ENCODE assay signal across 22 cellular contexts in the genomic region with DNA sequence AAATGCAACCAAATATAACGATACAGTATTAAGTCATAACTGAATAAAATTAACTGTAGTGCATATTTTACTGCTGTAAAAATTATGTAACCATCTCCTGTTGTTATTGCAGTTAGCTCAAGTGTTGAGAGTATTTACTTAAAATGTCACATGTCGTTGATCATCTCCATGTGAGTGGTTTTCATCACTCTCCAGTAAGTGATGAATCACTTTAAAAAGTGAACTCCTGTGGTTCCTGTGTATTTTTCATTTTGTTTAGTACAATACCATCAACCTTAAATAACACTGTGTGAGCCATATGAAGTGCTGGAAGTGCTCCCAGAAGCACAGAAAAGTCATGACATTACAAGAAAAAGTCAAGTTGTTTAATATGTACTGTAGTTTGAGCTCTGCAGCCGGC.
A peak's percentile ranks its signal among the peaks of the same experiment; 100 is the strongest.
DNase-seq lines count a peak whose midpoint lies in the region; TF ChIP-seq lines count a peak whose summit lies in the region.
"Had no signal": no experiment of that assay in that cellular context is flagged by ENCODE, and none has a peak within 500 bp of the region (broad histone marks: within the 10 kb centered on the region; RNA-seq: fewer than 3 reads in every experiment).

No MANE protein-coding gene starts in this region.

- H3K4me3 ChIP-seq in WERI-Rb-1 (ENCODE audit: low read depth, low read length) (no peak overlapping the region), vagina (no peak overlapping the region)
- H3K4me3 ChIP-seq: adrenal gland, esophagus muscularis mucosa, GM12878, HAP-1, upper lobe of left lung had no signal

- TF ChIP-seq CTCF in WERI-Rb-1 (IDR thresholded peaks at IDR 0.05; ENCODE audit: low read depth, low read length) (no peak), vagina (IDR thresholded peaks at IDR 0.05) (no peak)

- H3K27me3 ChIP-seq in WERI-Rb-1 (ENCODE audit: insufficient read depth, low read depth, severe bottlenecking): no peaks in the 10 kb centered on the region
- H3K27me3 ChIP-seq in vagina: no peaks in the 10 kb centered on the region
- H3K27me3 ChIP-seq: adrenal gland, BE2C, esophagus muscularis mucosa, upper lobe of left lung had no signal

- H3K27ac ChIP-seq in WERI-Rb-1: no peak overlapping the region
- H3K27ac ChIP-seq in vagina: no peak overlapping the region
- H3K27ac ChIP-seq: adrenal gland, esophagus muscularis mucosa, upper lobe of left lung had no signal

- H3K36me3 ChIP-seq in WERI-Rb-1 (no peaks in the 10 kb centered on the region), vagina (no peaks in the 10 kb centered on the region)
- H3K36me3 ChIP-seq: adrenal gland, BE2C, esophagus muscularis mucosa, HAP-1, upper lobe of left lung had no signal

- no peaks in the 10 kb centered on the region for H3K4me1 ChIP-seq in vagina
- H3K4me1 ChIP-seq: adrenal gland, BE2C, esophagus muscularis mucosa, HAP-1, upper lobe of left lung had no signal

- H3K9me3 ChIP-seq in WERI-Rb-1 (ENCODE audit: severe bottlenecking): no peaks in the 10 kb centered on the region
- H3K9me3 ChIP-seq in vagina: no peaks in the 10 kb centered on the region
- H3K9me3 ChIP-seq: adrenal gland, BE2C, esophagus muscularis mucosa, HAP-1, upper lobe of left lung had no signal

- TF ChIP-seq POLR2A in vagina (IDR thresholded peaks at IDR 0.05): no peak

- intact Hi-C loops in vagina (cut with DNase I): no loop called here

- DNase-seq in SHP77 (lab: John Stamatoyannopoulos, UW): peak; percentile 5 to 23
- no peak for DNase-seq in SHP77 treated with DMSO at 0.1 percent for 48 hours (lab: John Stamatoyannopoulos, UW)
- DNase-seq in NCI-H345 (lab: John Stamatoyannopoulos, UW): peak; percentile 95
- peak; percentile 94 for DNase-seq in brain pericyte (ENCODE audit: low read depth, low spot score)
- DNase-seq in WERI-Rb-1: no peak
- DNase-seq in SW480 (ENCODE audit: low spot score): no peak
- no peak for DNase-seq in hepatic stellate cell (ENCODE audit: low spot score)
- DNase-seq in vagina (ENCODE audit: extremely low spot score in 2 of 2): no peak
- DNase-seq: activated gamma-delta T cell treated with Interleukin-2 at 50 U/mL for 16 hours; adrenal gland; BE2C; cerebellar nuclear complex; effector CD4-positive, alpha-beta T cell; NCI-H2171; NK-92 treated with Interleukin-12 subunit alpha and Interleukin-12 subunit beta, amount 100 ng/mL, for 24 hours; small intestine; stimulated activated CD4-positive, alpha-beta T cell treated with anti-CD3 and anti-CD28 coated beads, Interleukin-4, amount 100 ng/mL, for 24 hours; SW 1271; upper lobe of left lung had no signal

Comparison
In these comparisons a context has a peak if more than half of its experiments do, and no peak if none do; other contexts are left out.
1. DNase-seq: peak in SHP77 (2 of 2), NCI-H345 (single experiment) and brain pericyte (single experiment); none in SHP77 treated with DMSO at 0.1 percent for 48 hours (single experiment), WERI-Rb-1 (single experiment), SW480 (single experiment), hepatic stellate cell (single experiment) and vagina (0 of 2).